Comparison of ENCODE assay signal across 2 cellular contexts in genomic region chr20:21517566-21518277, GRCh38.
A peak's percentile ranks its signal among the peaks of the same experiment; 100 is the strongest.
TF ChIP-seq lines count a peak whose summit lies in the region.

No MANE protein-coding gene starts in this region.

TF ChIP-seq in A549, 52 proteins besides CTCF, POLR2A, EP300 and RAD21 (continued from another document):
- TF ChIP-seq ELK1 (IDR thresholded peaks at IDR 0.05; ENCODE audit: low read depth, low read length), result no peak
- TF ChIP-seq RARB (CRISPR knock-in tag; IDR thresholded peaks at IDR 0.05), result no peak
- TF ChIP-seq USF2 (IDR thresholded peaks at IDR 0.05), result no peak
- TF ChIP-seq CHD4 (IDR thresholded peaks at IDR 0.05; ENCODE audit: borderline replicate concordance), result no peak
- no peak for TF ChIP-seq ZFP36 (IDR thresholded peaks at IDR 0.05; ENCODE audit: borderline replicate concordance, partially characterized antibody)
- TF ChIP-seq EHF (CRISPR knock-in tag; IDR thresholded peaks at IDR 0.05), result no peak
- no peak for TF ChIP-seq HES2 (IDR thresholded peaks at IDR 0.05)
- TF ChIP-seq RCOR1 (IDR thresholded peaks at IDR 0.05; ENCODE audit: low read depth, low read length), result no peak
- TF ChIP-seq HOXB5 (CRISPR knock-in tag; IDR thresholded peaks at IDR 0.05), result no peak
- TF ChIP-seq PBX3 (IDR thresholded peaks at IDR 0.05), result no peak
- TF ChIP-seq NPAS2 (CRISPR knock-in tag; IDR thresholded peaks at IDR 0.05; ENCODE audit: borderline replicate concordance), result no peak
TF ChIP-seq in A549: peak in this region for 0.

TF ChIP-seq in HepG2, 621 proteins besides CTCF, POLR2A, EP300 and RAD21 (continued from another document):
- TF ChIP-seq ZBTB26 (CRISPR knock-in tag; IDR thresholded peaks at IDR 0.05; ENCODE audit: borderline replicate concordance) (no peak), MYPOP (CRISPR knock-in tag; IDR thresholded peaks at IDR 0.05) (0 out of 2 replicates have a peak, but pooled peaks have one; percentile 19), ZNF800 (CRISPR knock-in tag; IDR thresholded peaks at IDR 0.05) (0 out of 2 replicates have a peak, but pooled peaks have one; percentile 15), KLF15 (CRISPR knock-in tag; IDR thresholded peaks at IDR 0.05; ENCODE audit: borderline replicate concordance) (no peak), HNRNPLL (IDR thresholded peaks at IDR 0.05; ENCODE audit: low read depth, low read length, poor library complexity, severe bottlenecking) (peak; percentile 5), RERE (CRISPR knock-in tag; IDR thresholded peaks at IDR 0.05; ENCODE audit: low read depth) (no peak)
